In the genomic region with DNA sequence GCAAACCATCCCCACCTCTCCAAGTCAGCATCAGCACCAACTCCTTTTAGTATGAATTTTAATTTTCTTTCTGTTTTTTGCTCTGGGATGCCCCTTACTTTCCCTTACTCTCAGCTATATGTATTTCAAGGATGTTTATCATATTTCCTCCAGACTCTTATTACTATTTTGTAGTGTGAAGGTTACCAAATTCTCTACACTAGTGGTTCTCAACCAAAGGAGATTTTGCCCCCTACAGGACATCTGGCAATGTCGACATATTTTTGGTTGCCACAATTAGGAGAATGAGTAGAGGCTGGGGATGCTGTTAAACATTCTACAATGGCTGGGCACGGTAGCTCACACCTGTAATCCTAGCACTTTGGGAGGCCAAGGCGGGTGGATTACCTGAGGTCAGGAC, we compare ENCODE assay signal across 1 cellular context.
TF ChIP-seq lines count a peak whose summit lies in the region.

No MANE protein-coding gene starts in this region.

TF ChIP-seq in HepG2, 621 proteins besides CTCF, POLR2A, EP300 and RAD21:
- TF ChIP-seq HNF4A (CRISPR knock-in tag; IDR thresholded peaks at IDR 0.05) (no peak), THAP11 (CRISPR knock-in tag; IDR thresholded peaks at IDR 0.05) (no peak), ZNF33A (CRISPR knock-in tag; IDR thresholded peaks at IDR 0.05; ENCODE audit: borderline replicate concordance) (no peak), SMC3 (IDR thresholded peaks at IDR 0.05; ENCODE audit: low read length) (peak; percentile 28; the same call in 1 of the 2 replicates), ZNF564 (CRISPR knock-in tag; IDR thresholded peaks at IDR 0.05) (no peak), FOXA1 (IDR thresholded peaks at IDR 0.05) (no peak), FOXA1 (CRISPR knock-in tag; IDR thresholded peaks at IDR 0.05) (peak; percentile 31; the same call in 1 of the 2 replicates), MYNN (CRISPR knock-in tag; IDR thresholded peaks at IDR 0.05; ENCODE audit: low read depth) (no peak), MTA1 (CRISPR knock-in tag; IDR thresholded peaks at IDR 0.05; ENCODE audit: borderline replicate concordance) (no peak), GZF1 (CRISPR knock-in tag; IDR thresholded peaks at IDR 0.05) (no peak), STAG1 (CRISPR knock-in tag; IDR thresholded peaks at IDR 0.05) (peak; percentile 64)
